1 cellular context compared by ENCODE assay signal in the genomic region with DNA sequence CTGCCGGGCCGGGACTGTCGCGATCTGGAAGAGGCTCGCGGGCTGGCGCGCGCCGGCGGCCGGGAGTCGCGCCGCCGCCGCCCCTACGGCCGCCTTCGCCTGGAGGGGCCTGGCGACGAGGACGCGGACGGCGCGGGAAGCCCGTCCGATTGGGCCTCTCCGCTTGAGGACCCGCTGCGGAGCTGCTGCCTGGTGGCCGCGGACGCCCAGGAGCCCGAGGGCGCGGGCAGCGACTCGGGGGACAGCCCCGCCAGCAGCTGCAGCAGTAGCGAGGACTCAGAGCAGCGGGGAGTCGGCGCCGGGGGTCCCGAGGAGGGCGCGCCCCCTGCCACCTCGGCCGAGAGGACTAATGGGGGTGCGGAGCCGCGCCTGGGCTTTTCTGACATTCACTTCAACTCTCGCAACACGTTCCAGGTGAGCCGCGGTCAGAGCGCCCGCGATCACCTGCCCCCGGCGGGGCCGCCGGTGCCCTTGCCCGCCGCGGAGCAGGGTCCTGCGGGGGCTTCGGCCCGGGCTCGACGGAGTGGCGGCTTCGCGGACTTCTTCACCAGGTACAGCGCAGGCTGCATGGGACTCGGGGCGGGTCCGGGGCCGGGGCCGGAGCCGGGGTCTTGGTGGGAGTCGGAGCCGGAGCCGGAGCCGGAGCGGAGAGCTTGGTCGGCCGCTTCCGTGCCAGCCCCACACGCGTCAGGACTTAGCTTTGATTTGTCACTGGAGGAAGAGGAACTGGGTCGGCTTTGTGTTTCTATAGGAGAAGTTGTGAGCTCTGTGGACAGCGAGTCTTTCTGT.
TF ChIP-seq lines count a peak whose summit lies in the region.

No MANE protein-coding gene starts in this region.

TF ChIP-seq in HEK293, 187 proteins besides CTCF, POLR2A, EP300 and RAD21 (continued from another document and continues in another):
- TF ChIP-seq, protein P1, sequence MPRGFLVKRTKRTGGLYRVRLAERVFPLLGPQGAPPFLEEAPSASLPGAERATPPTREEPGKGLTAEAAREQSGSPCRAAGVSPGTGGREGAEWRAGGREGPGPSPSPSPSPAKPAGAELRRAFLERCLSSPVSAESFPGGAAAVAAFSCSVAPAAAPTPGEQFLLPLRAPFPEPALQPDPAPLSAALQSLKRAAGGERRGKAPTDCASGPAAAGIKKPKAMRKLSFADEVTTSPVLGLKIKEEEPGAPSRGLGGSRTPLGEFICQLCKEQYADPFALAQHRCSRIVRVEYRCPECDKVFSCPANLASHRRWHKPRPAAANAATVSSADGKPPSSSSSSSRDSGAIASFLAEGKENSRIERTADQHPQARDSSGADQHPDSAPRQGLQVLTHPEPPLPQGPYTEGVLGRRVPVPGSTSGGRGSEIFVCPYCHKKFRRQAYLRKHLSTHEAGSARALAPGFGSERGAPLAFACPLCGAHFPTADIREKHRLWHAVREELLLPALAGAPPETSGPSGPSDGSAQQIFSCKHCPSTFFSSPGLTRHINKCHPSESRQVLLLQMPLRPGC (tag by site-specific recombination; IDR thresholded peaks at IDR 0.05): no peak
- TF ChIP-seq, protein P2, sequence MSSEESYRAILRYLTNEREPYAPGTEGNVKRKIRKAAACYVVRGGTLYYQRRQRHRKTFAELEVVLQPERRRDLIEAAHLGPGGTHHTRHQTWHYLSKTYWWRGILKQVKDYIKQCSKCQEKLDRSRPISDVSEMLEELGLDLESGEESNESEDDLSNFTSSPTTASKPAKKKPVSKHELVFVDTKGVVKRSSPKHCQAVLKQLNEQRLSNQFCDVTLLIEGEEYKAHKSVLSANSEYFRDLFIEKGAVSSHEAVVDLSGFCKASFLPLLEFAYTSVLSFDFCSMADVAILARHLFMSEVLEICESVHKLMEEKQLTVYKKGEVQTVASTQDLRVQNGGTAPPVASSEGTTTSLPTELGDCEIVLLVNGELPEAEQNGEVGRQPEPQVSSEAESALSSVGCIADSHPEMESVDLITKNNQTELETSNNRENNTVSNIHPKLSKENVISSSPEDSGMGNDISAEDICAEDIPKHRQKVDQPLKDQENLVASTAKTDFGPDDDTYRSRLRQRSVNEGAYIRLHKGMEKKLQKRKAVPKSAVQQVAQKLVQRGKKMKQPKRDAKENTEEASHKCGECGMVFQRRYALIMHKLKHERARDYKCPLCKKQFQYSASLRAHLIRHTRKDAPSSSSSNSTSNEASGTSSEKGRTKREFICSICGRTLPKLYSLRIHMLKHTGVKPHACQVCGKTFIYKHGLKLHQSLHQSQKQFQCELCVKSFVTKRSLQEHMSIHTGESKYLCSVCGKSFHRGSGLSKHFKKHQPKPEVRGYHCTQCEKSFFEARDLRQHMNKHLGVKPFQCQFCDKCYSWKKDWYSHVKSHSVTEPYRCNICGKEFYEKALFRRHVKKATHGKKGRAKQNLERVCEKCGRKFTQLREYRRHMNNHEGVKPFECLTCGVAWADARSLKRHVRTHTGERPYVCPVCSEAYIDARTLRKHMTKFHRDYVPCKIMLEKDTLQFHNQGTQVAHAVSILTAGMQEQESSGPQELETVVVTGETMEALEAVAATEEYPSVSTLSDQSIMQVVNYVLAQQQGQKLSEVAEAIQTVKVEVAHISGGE (tag by site-specific recombination; conservative IDR thresholded peaks at IDR 0.05; ENCODE audit: low read depth): peak; percentile 40; the same call in 1 of the 2 replicates
- TF ChIP-seq FEZF1 (tag by site-specific recombination; IDR thresholded peaks at IDR 0.05): no peak
- TF ChIP-seq ZNF555 (tag by site-specific recombination; conservative IDR thresholded peaks at IDR 0.05): no peak
- no peak for TF ChIP-seq GLI4 (tag by site-specific recombination; IDR thresholded peaks at IDR 0.05)
- no peak for TF ChIP-seq ZNF292 (tag by site-specific recombination; IDR thresholded peaks at IDR 0.05; ENCODE audit: borderline replicate concordance, low read depth)
- TF ChIP-seq, protein P3, sequence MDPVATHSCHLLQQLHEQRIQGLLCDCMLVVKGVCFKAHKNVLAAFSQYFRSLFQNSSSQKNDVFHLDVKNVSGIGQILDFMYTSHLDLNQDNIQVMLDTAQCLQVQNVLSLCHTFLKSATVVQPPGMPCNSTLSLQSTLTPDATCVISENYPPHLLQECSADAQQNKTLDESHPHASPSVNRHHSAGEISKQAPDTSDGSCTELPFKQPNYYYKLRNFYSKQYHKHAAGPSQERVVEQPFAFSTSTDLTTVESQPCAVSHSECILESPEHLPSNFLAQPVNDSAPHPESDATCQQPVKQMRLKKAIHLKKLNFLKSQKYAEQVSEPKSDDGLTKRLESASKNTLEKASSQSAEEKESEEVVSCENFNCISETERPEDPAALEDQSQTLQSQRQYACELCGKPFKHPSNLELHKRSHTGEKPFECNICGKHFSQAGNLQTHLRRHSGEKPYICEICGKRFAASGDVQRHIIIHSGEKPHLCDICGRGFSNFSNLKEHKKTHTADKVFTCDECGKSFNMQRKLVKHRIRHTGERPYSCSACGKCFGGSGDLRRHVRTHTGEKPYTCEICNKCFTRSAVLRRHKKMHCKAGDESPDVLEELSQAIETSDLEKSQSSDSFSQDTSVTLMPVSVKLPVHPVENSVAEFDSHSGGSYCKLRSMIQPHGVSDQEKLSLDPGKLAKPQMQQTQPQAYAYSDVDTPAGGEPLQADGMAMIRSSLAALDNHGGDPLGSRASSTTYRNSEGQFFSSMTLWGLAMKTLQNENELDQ (tag by site-specific recombination; IDR thresholded peaks at IDR 0.05; ENCODE audit: low read depth): no peak
- TF ChIP-seq, protein P4, sequence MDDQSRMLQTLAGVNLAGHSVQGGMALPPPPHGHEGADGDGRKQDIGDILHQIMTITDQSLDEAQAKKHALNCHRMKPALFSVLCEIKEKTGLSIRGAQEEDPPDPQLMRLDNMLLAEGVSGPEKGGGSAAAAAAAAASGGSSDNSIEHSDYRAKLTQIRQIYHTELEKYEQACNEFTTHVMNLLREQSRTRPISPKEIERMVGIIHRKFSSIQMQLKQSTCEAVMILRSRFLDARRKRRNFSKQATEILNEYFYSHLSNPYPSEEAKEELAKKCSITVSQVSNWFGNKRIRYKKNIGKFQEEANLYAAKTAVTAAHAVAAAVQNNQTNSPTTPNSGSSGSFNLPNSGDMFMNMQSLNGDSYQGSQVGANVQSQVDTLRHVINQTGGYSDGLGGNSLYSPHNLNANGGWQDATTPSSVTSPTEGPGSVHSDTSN (CRISPR knock-in tag; IDR thresholded peaks at IDR 0.05): peak; percentile 43; the same call in 1 of the 2 replicates
- TF ChIP-seq, protein P5, sequence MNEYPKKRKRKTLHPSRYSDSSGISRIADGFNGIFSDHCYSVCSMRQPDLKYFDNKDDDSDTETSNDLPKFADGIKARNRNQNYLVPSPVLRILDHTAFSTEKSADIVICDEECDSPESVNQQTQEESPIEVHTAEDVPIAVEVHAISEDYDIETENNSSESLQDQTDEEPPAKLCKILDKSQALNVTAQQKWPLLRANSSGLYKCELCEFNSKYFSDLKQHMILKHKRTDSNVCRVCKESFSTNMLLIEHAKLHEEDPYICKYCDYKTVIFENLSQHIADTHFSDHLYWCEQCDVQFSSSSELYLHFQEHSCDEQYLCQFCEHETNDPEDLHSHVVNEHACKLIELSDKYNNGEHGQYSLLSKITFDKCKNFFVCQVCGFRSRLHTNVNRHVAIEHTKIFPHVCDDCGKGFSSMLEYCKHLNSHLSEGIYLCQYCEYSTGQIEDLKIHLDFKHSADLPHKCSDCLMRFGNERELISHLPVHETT (tag by site-specific recombination; IDR thresholded peaks at IDR 0.05): no peak
- no peak for TF ChIP-seq ZNF146 (tag by site-specific recombination; IDR thresholded peaks at IDR 0.05)
- TF ChIP-seq KLF1 (tag by site-specific recombination; IDR thresholded peaks at IDR 0.05): no peak
- no peak for TF ChIP-seq ZNF830 (tag by site-specific recombination; IDR thresholded peaks at IDR 0.05; ENCODE audit: low read depth)
- no peak; the same call in none of the 2 replicates for TF ChIP-seq ZSCAN30 (tag by site-specific recombination; IDR thresholded peaks at IDR 0.05)
- TF ChIP-seq ZNF776 (tag by site-specific recombination; IDR thresholded peaks at IDR 0.05; ENCODE audit: borderline replicate concordance): no peak
- no peak for TF ChIP-seq SALL2 (tag by site-specific recombination; IDR thresholded peaks at IDR 0.05; ENCODE audit: borderline replicate concordance)
- no peak for TF ChIP-seq BCL11B (tag by site-specific recombination; IDR thresholded peaks at IDR 0.05; ENCODE audit: low read depth)
- TF ChIP-seq RBAK (tag by site-specific recombination; IDR thresholded peaks at IDR 0.05): no peak
- peak; percentile 76 for TF ChIP-seq SP2 (tag by site-specific recombination; IDR thresholded peaks at IDR 0.05)
- TF ChIP-seq KLF9 (tag by site-specific recombination; IDR thresholded peaks at IDR 0.05; ENCODE audit: low read depth): 0 out of 2 replicates have a peak, but pooled peaks have one; percentile 2
- TF ChIP-seq, protein P6, sequence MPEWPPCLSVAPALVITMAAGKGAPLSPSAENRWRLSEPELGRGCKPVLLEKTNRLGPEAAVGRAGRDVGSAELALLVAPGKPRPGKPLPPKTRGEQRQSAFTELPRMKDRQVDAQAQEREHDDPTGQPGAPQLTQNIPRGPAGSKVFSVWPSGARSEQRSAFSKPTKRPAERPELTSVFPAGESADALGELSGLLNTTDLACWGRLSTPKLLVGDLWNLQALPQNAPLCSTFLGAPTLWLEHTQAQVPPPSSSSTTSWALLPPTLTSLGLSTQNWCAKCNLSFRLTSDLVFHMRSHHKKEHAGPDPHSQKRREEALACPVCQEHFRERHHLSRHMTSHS (tag by site-specific recombination; IDR thresholded peaks at IDR 0.05): no peak
- no peak for TF ChIP-seq ZNF624 (tag by site-specific recombination; IDR thresholded peaks at IDR 0.05)
- no peak for TF ChIP-seq ZFP41 (tag by site-specific recombination; IDR thresholded peaks at IDR 0.05; ENCODE audit: borderline replicate concordance)
- TF ChIP-seq, protein P7, sequence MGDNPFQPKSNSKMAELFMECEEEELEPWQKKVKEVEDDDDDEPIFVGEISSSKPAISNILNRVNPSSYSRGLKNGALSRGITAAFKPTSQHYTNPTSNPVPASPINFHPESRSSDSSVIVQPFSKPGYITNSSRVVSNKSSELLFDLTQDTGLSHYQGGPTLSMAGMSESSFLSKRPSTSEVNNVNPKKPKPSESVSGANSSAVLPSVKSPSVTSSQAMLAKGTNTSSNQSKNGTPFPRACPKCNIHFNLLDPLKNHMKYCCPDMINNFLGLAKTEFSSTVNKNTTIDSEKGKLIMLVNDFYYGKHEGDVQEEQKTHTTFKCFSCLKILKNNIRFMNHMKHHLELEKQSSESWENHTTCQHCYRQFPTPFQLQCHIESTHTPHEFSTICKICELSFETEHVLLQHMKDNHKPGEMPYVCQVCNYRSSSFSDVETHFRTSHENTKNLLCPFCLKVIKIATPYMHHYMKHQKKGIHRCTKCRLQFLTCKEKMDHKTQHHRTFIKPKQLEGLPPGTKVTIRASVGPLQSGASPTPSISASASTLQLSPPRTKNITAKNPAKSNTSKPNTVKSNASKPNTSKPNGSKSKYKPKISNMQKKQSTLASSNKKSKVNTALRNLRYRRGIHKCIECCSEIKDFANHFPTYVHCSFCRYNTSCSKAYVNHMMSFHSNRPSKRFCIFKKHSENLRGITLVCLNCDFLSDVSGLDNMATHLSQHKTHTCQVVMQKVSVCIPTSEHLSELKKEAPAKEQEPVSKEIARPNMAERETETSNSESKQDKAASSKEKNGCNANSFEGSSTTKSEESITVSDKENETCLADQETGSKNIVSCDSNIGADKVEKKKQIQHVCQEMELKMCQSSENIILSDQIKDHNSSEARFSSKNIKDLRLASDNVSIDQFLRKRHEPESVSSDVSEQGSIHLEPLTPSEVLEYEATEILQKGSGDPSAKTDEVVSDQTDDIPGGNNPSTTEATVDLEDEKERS (tag by site-specific recombination; IDR thresholded peaks at IDR 0.05): no peak
- TF ChIP-seq ZNF223 (tag by site-specific recombination; IDR thresholded peaks at IDR 0.05): no peak
- TF ChIP-seq, protein P8, sequence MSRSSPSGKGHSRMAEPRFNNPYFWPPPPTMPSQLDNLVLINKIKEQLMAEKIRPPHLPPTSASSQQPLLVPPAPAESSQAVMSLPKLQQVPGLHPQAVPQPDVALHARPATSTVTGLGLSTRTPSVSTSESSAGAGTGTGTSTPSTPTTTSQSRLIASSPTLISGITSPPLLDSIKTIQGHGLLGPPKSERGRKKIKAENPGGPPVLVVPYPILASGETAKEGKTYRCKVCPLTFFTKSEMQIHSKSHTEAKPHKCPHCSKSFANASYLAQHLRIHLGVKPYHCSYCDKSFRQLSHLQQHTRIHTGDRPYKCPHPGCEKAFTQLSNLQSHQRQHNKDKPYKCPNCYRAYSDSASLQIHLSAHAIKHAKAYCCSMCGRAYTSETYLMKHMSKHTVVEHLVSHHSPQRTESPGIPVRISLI (tag by site-specific recombination; IDR thresholded peaks at IDR 0.05): no peak
- TF ChIP-seq, protein P9, sequence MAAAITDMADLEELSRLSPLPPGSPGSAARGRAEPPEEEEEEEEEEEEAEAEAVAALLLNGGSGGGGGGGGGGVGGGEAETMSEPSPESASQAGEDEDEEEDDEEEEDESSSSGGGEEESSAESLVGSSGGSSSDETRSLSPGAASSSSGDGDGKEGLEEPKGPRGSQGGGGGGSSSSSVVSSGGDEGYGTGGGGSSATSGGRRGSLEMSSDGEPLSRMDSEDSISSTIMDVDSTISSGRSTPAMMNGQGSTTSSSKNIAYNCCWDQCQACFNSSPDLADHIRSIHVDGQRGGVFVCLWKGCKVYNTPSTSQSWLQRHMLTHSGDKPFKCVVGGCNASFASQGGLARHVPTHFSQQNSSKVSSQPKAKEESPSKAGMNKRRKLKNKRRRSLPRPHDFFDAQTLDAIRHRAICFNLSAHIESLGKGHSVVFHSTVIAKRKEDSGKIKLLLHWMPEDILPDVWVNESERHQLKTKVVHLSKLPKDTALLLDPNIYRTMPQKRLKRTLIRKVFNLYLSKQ (tag by site-specific recombination; IDR thresholded peaks at IDR 0.05; ENCODE audit: borderline replicate concordance): no peak
- TF ChIP-seq ZNF248 (tag by site-specific recombination; IDR thresholded peaks at IDR 0.05): no peak
- no peak for TF ChIP-seq ZBTB17 (tag by site-specific recombination; IDR thresholded peaks at IDR 0.05)
- no peak for TF ChIP-seq ZNF140 (tag by site-specific recombination; IDR thresholded peaks at IDR 0.05)
- TF ChIP-seq ZNF768 (tag by site-specific recombination; IDR thresholded peaks at IDR 0.05): no peak
- TF ChIP-seq ZNF23 (tag by site-specific recombination; IDR thresholded peaks at IDR 0.05; ENCODE audit: borderline replicate concordance): no peak
- TF ChIP-seq, protein P10, sequence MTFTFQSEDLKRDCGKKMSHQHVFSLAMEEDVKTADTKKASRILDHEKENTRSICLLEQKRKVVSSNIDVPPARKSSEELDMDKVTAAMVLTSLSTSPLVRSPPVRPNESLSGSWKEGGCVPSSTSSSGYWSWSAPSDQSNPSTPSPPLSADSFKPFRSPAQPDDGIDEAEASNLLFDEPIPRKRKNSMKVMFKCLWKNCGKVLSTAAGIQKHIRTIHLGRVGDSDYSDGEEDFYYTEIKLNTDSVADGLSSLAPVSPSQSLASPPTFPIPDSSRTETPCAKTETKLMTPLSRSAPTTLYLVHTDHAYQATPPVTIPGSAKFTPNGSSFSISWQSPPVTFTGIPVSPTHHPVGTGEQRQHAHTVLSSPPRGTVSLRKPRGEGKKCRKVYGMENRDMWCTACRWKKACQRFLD (tag by site-specific recombination; IDR thresholded peaks at IDR 0.05): no peak
